8 cellular contexts compared by ENCODE assay signal in the genomic region with DNA sequence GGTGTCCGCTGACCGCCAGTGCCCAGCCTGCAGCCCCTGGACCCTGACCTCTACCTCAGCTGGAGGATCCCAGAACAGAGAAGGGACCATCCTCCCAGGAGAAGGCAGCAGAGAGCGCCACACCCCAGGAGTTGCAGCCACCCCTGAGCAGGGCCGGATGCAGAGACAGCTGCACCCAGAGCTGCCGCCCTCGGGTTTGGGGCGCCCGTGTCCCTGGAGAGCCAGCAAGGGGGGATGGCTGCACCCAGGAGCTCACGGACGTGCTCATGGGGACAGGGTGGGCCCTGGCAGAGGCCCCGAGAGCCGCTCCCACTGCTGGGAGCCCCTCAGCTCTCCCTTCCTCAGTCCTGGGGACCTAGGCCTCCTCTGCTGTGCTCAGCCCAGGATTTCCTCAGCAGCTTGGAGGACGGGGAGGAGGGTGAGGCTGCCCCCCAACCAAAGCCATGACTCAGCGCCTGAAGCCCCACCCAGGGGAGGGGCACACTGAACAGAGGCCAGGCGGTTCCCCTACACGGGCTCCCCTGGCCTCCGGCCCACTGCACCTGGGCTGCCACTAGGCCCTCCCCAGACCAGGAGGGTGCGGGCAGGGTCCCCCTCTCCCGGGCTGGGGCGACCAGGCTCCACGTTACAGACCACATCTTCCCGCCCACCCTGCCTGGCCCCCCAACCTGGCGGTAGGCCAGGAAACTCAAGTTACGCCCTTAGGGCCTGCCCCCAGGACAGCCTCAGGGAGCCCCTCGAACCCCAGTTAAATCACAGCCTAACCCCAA. TPM values are rescaled to one million over a fixed set of nuclear protein-coding genes. Genes with fewer than 3 reads are reported as not detected.
A peak's percentile ranks its signal among the peaks of the same experiment; 100 is the strongest.
DNase-seq lines count a peak whose midpoint lies in the region; ATAC-seq and TF ChIP-seq lines count a peak whose summit lies in the region.

No MANE protein-coding gene starts in this region.

- peaks cover 20% of the 10 kb centered on the region for H3K79me1 ChIP-seq in neuronal stem cell (ENCODE audit: low read depth, low read length)

- no peaks in the 10 kb centered on the region for H3K9me3 ChIP-seq in NT2/D1 (ENCODE audit: insufficient read depth, low read length)
- no peaks in the 10 kb centered on the region for H3K9me3 ChIP-seq in neuronal stem cell (replicated peaks in 1 of 2; ENCODE audit: control insufficient read depth in 2 of 2, insufficient read depth in 1 of 2, low read depth in 1 of 2, low read length in 2 of 2)
- no peaks in the 10 kb centered on the region for H3K9me3 ChIP-seq in tibial nerve

- H2BK15ac ChIP-seq in neuronal stem cell (ENCODE audit: low read length), result peak overlapping the region; percentile 94

- peak overlapping the region; percentile 87 for H2BK5ac ChIP-seq in neuronal stem cell (ENCODE audit: low read length)

- DNase-seq in A172 (ENCODE audit: low spot score) (peak; percentile 81), NT2/D1 (ENCODE audit: low read depth, low spot score) (no peak), fibroblast of mammary gland (ENCODE audit: low read depth) (peak; percentile 79), neuronal stem cell (ENCODE audit: low spot score) (no peak), tibial nerve (ENCODE audit: low spot score in 2 of 2) (peak; percentile 57 to 64)
- DNase-seq in activated T-cell treated with anti-CD3 and anti-CD28 coated beads, Interleukin-2, amount 50 U/mL, for 24 hours, result peak; percentile 82

- H3K27me3 ChIP-seq in NT2/D1 (ENCODE audit: insufficient read depth, insufficient read length), result no peaks in the 10 kb centered on the region
- H3K27me3 ChIP-seq in neuronal stem cell (ENCODE audit: control insufficient read depth in 3 of 3, insufficient read depth in 3 of 3, low read depth in 1 of 3, low read length in 3 of 3), result peaks cover 0 to 2% (median 0%) of the 10 kb centered on the region in 3 experiments
- H3K27me3 ChIP-seq in tibial nerve, result no peaks in the 10 kb centered on the region

- TF ChIP-seq CTCF in fibroblast of mammary gland (conservative IDR thresholded peaks at IDR 0.05; ENCODE audit: control insufficient read depth, insufficient read depth, low read depth, low read length), result peak; percentile 2
- no peak for TF ChIP-seq CTCF in tibial nerve (IDR thresholded peaks at IDR 0.05)

- H3K9ac ChIP-seq in NT2/D1 (ENCODE audit: insufficient read length, low read depth) (peak overlapping the region; percentile 92), neuronal stem cell (ENCODE audit: low read depth, low read length, poor library complexity) (peak overlapping the region; percentile 86)

- H3K4me1 ChIP-seq in NT2/D1 (ENCODE audit: insufficient read depth, insufficient read length), result peaks cover 25% of the 10 kb centered on the region
- peaks cover 36 to 38% of the 10 kb centered on the region in 2 donors for H3K4me1 ChIP-seq in neuronal stem cell (ENCODE audit: control insufficient read depth in 2 of 2, insufficient read depth in 1 of 2, low read depth in 1 of 2, low read length in 2 of 2)
- H3K4me1 ChIP-seq in tibial nerve, result peaks cover 8 to 60% (median 47%) of the 10 kb centered on the region in 4 donors

- peak overlapping the region; percentile 87 for H2BK120ac ChIP-seq in neuronal stem cell (ENCODE audit: low read depth, low read length)

- peak overlapping the region; percentile 93 for H3K23ac ChIP-seq in neuronal stem cell (ENCODE audit: low read depth, low read length, poor library complexity)

- ATAC-seq in GM18907 (IDR thresholded peaks at IDR 0.05; ENCODE audit: unreplicated experiment) (peak; percentile 17), GM18519 (IDR thresholded peaks at IDR 0.05; ENCODE audit: low FRiP score, unreplicated experiment) (no peak)

- no peak for TF ChIP-seq EP300 in tibial nerve (IDR thresholded peaks at IDR 0.05)

- H4K8ac ChIP-seq in neuronal stem cell (ENCODE audit: low read depth, low read length), result peak overlapping the region; percentile 43

- peaks cover 32% of the 10 kb centered on the region for H3K4me1 Mint-ChIP-seq in activated T-cell treated with anti-CD3 and anti-CD28 coated beads, Interleukin-2, amount 50 U/mL, for 24 hours (ENCODE audit: low read depth)

- TF ChIP-seq POLR2A in tibial nerve (IDR thresholded peaks at IDR 0.05), result no peak

- no peak overlapping the region for H3K4ac ChIP-seq in neuronal stem cell (ENCODE audit: low read length)

- H3K27ac ChIP-seq in neuronal stem cell (replicated peaks; ENCODE audit: low read length), result peak overlapping the region; percentile 46
- H3K27ac ChIP-seq in tibial nerve, result peak overlapping the region; percentile 64 to 84 (median 78)

- peaks cover 19% of the 10 kb centered on the region for H3K36me3 Mint-ChIP-seq in activated T-cell treated with anti-CD3 and anti-CD28 coated beads, Interleukin-2, amount 50 U/mL, for 24 hours (ENCODE audit: low read depth)

- H2BK12ac ChIP-seq in neuronal stem cell (ENCODE audit: low read length), result peak overlapping the region; percentile 90

- H3K14ac ChIP-seq in neuronal stem cell (ENCODE audit: low read length), result peak overlapping the region; percentile 94

- no peak overlapping the region for H4K91ac ChIP-seq in neuronal stem cell (ENCODE audit: low read depth, low read length, poor library complexity)

- WGBS in neuronal stem cell (ENCODE audit: extremely low coverage in 2 of 2, insufficient read length in 2 of 2, insufficient replicate concordance in 1 of 2), 2 donors, result no CpG with 5 or more reads among the region's 25 CpGs
- 10 to 15% methylated on average over 10 to 19 of the region's 25 CpGs for WGBS in tibial nerve, 2 donors

- peak overlapping the region; percentile 79 for H2AFZ ChIP-seq in neuronal stem cell (ENCODE audit: low read length)

- H3K4me3 ChIP-seq in NT2/D1 (ENCODE audit: insufficient read length, low read depth) (peak overlapping the region; percentile 27), fibroblast of mammary gland (ENCODE audit: control insufficient read depth, low read depth, low read length) (peak overlapping the region; percentile 62), neuronal stem cell (ENCODE audit: low read length in 2 of 2) (peak overlapping the region in 1 of 2 donors; percentile 75), tibial nerve (peak overlapping the region; percentile 20 to 94 (median 56))

- peak overlapping the region; percentile 100 for H2AK5ac ChIP-seq in neuronal stem cell (ENCODE audit: low read depth, low read length)

- H3K27ac Mint-ChIP-seq in activated T-cell treated with anti-CD3 and anti-CD28 coated beads, Interleukin-2, amount 50 U/mL, for 24 hours, result peak overlapping the region; percentile 90

- peak overlapping the region; percentile 55 for H3K4me2 ChIP-seq in neuronal stem cell (ENCODE audit: insufficient read depth, low read length, poor library complexity, severe bottlenecking)

- H3K18ac ChIP-seq in neuronal stem cell (ENCODE audit: low read length), result peak overlapping the region; percentile 93

- no peaks in the 10 kb centered on the region for H3K9me3 Mint-ChIP-seq in activated T-cell treated with anti-CD3 and anti-CD28 coated beads, Interleukin-2, amount 50 U/mL, for 24 hours

- H3K4me3 Mint-ChIP-seq in activated T-cell treated with anti-CD3 and anti-CD28 coated beads, Interleukin-2, amount 50 U/mL, for 24 hours, result peak overlapping the region; percentile 85

- H3K36me3 ChIP-seq in NT2/D1 (ENCODE audit: insufficient read depth, insufficient read length, low read length) (peaks cover 19% of the 10 kb centered on the region), neuronal stem cell (replicated peaks in 1 of 2; ENCODE audit: control insufficient read depth in 2 of 2, insufficient read depth in 2 of 2, low read length in 2 of 2) (peaks cover 9 to 13% of the 10 kb centered on the region in 2 donors), tibial nerve (peaks cover 0 to 10% (median 0%) of the 10 kb centered on the region in 3 donors)

- H3K27me3 Mint-ChIP-seq in activated T-cell treated with anti-CD3 and anti-CD28 coated beads, Interleukin-2, amount 50 U/mL, for 24 hours, result no peaks in the 10 kb centered on the region

RNA-seq across cellular contexts. Expression of a gene that starts 2.2 kb away (rescaled TPM):
- 37.2 and 37.5 TPM in 2 replicates for total RNA-seq in A172 (2014; rRNA removed; shearing (Covaris generic))
- 19.8 TPM for polyA plus RNA-seq in neuronal stem cell (2013, experiment 1 of 2)
- 18.5 TPM for polyA plus RNA-seq in neuronal stem cell (2013, experiment 2 of 2)
- 100 to 1,000 TPM in 1 of 4 donors, 10 to 100 TPM in 3; 34.3 to 125 (median 69.6) TPM for total RNA-seq in tibial nerve

RNA-seq across cellular contexts. Expression of a gene that starts 2.9 kb away (rescaled TPM):
- 15.6 and 17.3 TPM in 2 replicates for total RNA-seq in A172 (2014; rRNA removed; shearing (Covaris generic))
- polyA plus RNA-seq in neuronal stem cell (2013, experiment 1 of 2), result 15.2 TPM
- polyA plus RNA-seq in neuronal stem cell (2013, experiment 2 of 2), result 15.0 TPM
- 10 to 100 TPM; 17.5 to 22.2 (median 19.7) TPM for total RNA-seq in tibial nerve

RNA-seq across cellular contexts. Expression of a gene that starts 19.0 kb away (rescaled TPM):
- total RNA-seq in A172 (2014; rRNA removed; shearing (Covaris generic)), result 48.4 and 56.7 TPM in 2 replicates
- 73.8 TPM for polyA plus RNA-seq in neuronal stem cell (2013, experiment 1 of 2)
- 72.0 TPM for polyA plus RNA-seq in neuronal stem cell (2013, experiment 2 of 2)
- total RNA-seq in tibial nerve, result 100 to 1,000 TPM; 118 to 241 (median 157) TPM

RNA-seq across cellular contexts. Expression of a gene that starts 19.1 kb away (rescaled TPM):
- 17.0 and 19.5 TPM in 2 replicates for total RNA-seq in A172 (2014; rRNA removed; shearing (Covaris generic))
- polyA plus RNA-seq in neuronal stem cell (2013, experiment 1 of 2), result 9.4 TPM
- 9.2 TPM for polyA plus RNA-seq in neuronal stem cell (2013, experiment 2 of 2)
- 10 to 100 TPM; 12.0 to 24.9 (median 18.8) TPM for total RNA-seq in tibial nerve

RNA-seq across cellular contexts. Expression of a gene that starts 25.2 kb away (rescaled TPM):
- 0.83 and 0.93 TPM in 2 replicates for total RNA-seq in A172 (2014; rRNA removed; shearing (Covaris generic))
- 3.7 TPM for polyA plus RNA-seq in neuronal stem cell (2013, experiment 1 of 2)
- 3.8 TPM for polyA plus RNA-seq in neuronal stem cell (2013, experiment 2 of 2)
- 10 to 100 TPM in 2 of 4 donors, 1 to 10 TPM in 2; 5.4 to 14.9 (median 9.8) TPM for total RNA-seq in tibial nerve

Comparison
In these comparisons a context has a peak if more than half of its experiments do, and no peak if none do; other contexts are left out.
1. DNase-seq: peak in A172 (single experiment), activated T-cell treated with anti-CD3 and anti-CD28 coated beads, Interleukin-2, amount 50 U/mL, for 24 hours (single experiment), fibroblast of mammary gland (single experiment) and tibial nerve (2 of 2); none in NT2/D1 (single experiment) and neuronal stem cell (single experiment).